In the genomic region with DNA sequence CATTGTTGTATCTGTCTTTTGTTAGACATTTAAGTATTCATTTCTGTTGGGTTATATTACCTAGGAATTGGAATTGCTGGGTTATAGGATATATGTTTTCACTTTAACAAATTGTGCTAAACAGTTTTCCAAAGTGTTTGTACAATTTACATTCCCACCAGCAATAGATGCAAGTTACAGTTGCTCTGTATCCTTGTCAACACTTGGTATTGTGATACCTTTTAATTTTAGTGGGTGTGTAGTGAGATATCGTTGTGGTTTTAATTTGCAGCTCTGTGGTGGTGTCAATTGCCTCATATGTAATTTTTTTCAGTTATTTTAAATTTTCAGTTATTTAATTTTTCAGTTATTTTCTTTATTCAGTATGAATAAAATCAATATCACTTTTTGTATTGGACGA, we compare ENCODE assay signal across 29 cellular contexts.
"Had no signal": no experiment of that assay in that cellular context is flagged by ENCODE, and none has a peak within 500 bp of the region (broad histone marks: within the 10 kb centered on the region; RNA-seq: fewer than 3 reads in every experiment).

No MANE protein-coding gene starts in this region.

- H3K27me3 Mint-ChIP-seq: stimulated activated memory B cell treated with anti-CD40 and anti-IgM and Interleukin-4, amounts not matched to agents 10 μg/mL and 1 μg/mL and 100 μg/mL, for 72 hours; stimulated activated naive B cell treated with anti-CD40 and anti-IgM and Interleukin-4, amounts not matched to agents 10 μg/mL and 1 μg/mL and 100 μg/mL, for 72 hours; stimulated activated naive CD8-positive, alpha-beta T cell treated with anti-CD3 and anti-CD28 coated beads, Interleukin-15, amount 100 ng/mL, for 72 hours; stimulated activated naive CD8-positive, alpha-beta T cell treated with anti-CD3 and anti-CD28 coated beads, Interleukin-15, Interleukin-2, amounts not matched to agents 100 ng/mL and 50 ng/mL, for 24 hours; type B pancreatic cell had no signal

- ATAC-seq: stimulated activated effector memory CD8-positive, alpha-beta T cell treated with anti-CD3 and anti-CD28 coated beads, Interleukin-12 subunit alpha, Interleukin-12 subunit beta, amount 100 ng/mL, for 72 hours; stimulated activated memory B cell treated with anti-CD40 and anti-IgM and Interleukin-4, amounts not matched to agents 10 μg/mL and 1 μg/mL and 100 μg/mL, for 72 hours; stimulated activated naive B cell treated with anti-CD40 and anti-IgM and Interleukin-4, amounts not matched to agents 10 μg/mL and 1 μg/mL and 100 μg/mL, for 72 hours; stimulated activated naive CD8-positive, alpha-beta T cell treated with anti-CD3 and anti-CD28 coated beads, Interleukin-15, amount 100 ng/mL, for 72 hours; stimulated activated naive CD8-positive, alpha-beta T cell treated with anti-CD3 and anti-CD28 coated beads, Interleukin-15, Interleukin-2, amounts not matched to agents 100 U/mL and 50 U/mL, for 24 hours; upper lobe of right lung had no signal

- H3K9me3 ChIP-seq: stomach, suprapubic skin, testis, thoracic aorta, thyroid gland, tibial artery, tibial nerve, transverse colon, upper lobe of left lung, upper lobe of right lung, uterus, vagina had no signal

- H3K27ac Mint-ChIP-seq: stimulated activated effector memory CD8-positive, alpha-beta T cell treated with anti-CD3 and anti-CD28 coated beads, Interleukin-12 subunit alpha, Interleukin-12 subunit beta, amount 100 ng/mL, for 72 hours; stimulated activated memory B cell treated with anti-CD40 and anti-IgM and Interleukin-4, amounts not matched to agents 10 μg/mL and 1 μg/mL and 100 μg/mL, for 72 hours; stimulated activated naive B cell treated with anti-CD40 and anti-IgM and Interleukin-4, amounts not matched to agents 10 μg/mL and 1 μg/mL and 100 μg/mL, for 72 hours; stimulated activated naive CD8-positive, alpha-beta T cell treated with anti-CD3 and anti-CD28 coated beads, Interleukin-15, amount 100 ng/mL, for 72 hours; stimulated activated naive CD8-positive, alpha-beta T cell treated with anti-CD3 and anti-CD28 coated beads, Interleukin-15, Interleukin-2, amounts not matched to agents 100 ng/mL and 50 ng/mL, for 24 hours; type B pancreatic cell had no signal

- H3K36me3 ChIP-seq: suprapubic skin, thoracic aorta, thyroid gland, tibial artery, tibial nerve, transverse colon, upper lobe of left lung, upper lobe of right lung, uterus, vagina had no signal

- H3K4me3 ChIP-seq: stomach, suprapubic skin, testis, thoracic aorta, thyroid gland, tibial artery, tibial nerve, transverse colon, upper lobe of left lung, upper lobe of right lung, uterus, vagina had no signal

- H3K36me3 Mint-ChIP-seq: stimulated activated effector memory CD8-positive, alpha-beta T cell treated with anti-CD3 and anti-CD28 coated beads, Interleukin-12 subunit alpha, Interleukin-12 subunit beta, amount 100 ng/mL, for 72 hours had no signal

- H3K4me1 ChIP-seq: stomach, suprapubic skin, testis, thyroid gland, tibial artery, tibial nerve, vagina had no signal

- DNase-seq: stimulated activated CD4-positive, alpha-beta T cell treated with anti-CD3 and anti-CD28 coated beads, Interleukin-2, amount 100 ng/mL, for 48 hours; stimulated activated CD4-positive, alpha-beta T cell treated with anti-CD3 and anti-CD28 coated beads, Interleukin-4, amount 100 ng/mL, for 1 hour; stimulated activated CD4-positive, alpha-beta T cell treated with anti-CD3 and anti-CD28 coated beads, Interleukin-4, amount 100 ng/mL, for 24 hours; stimulated activated CD4-positive, alpha-beta T cell treated with anti-CD3 and anti-CD28 coated beads, Interleukin-4, amount 100 ng/mL, for 4 hours; stimulated activated CD8-positive, alpha-beta memory T cell treated with anti-CD3 and anti-CD28 coated beads, Interleukin-4, amount 100 ng/mL, for 48 hours; stimulated activated naive B cell treated with anti-CD40 and anti-IgM and Interleukin-4, amounts not matched to agents 10 μg/mL and 1 μg/mL and 100 μg/mL, for 72 hours; stimulated activated naive CD4-positive, alpha-beta T cell; stimulated activated naive CD4-positive, alpha-beta T cell treated with Interleukin-2 at 50 U/mL for 16 hours; stimulated activated naive CD8-positive, alpha-beta T cell treated with anti-CD3 and anti-CD28 coated beads, Interleukin-15, amount 100 ng/mL, for 72 hours; stimulated activated naive CD8-positive, alpha-beta T cell treated with anti-CD3 and anti-CD28 coated beads, Interleukin-15, Interleukin-2, amounts not matched to agents 100 U/mL and 50 U/mL, for 24 hours; stomach; substantia nigra; testis; thyroid gland; tibial artery; transverse colon; trophoblast cell; upper lobe of left lung; upper lobe of right lung; uterus had no signal

- H3K9me3 Mint-ChIP-seq: stimulated activated memory B cell treated with anti-CD40 and anti-IgM and Interleukin-4, amounts not matched to agents 10 μg/mL and 1 μg/mL and 100 μg/mL, for 72 hours; stimulated activated naive CD8-positive, alpha-beta T cell treated with anti-CD3 and anti-CD28 coated beads, Interleukin-15, amount 100 ng/mL, for 72 hours; type B pancreatic cell had no signal

- H3K27ac ChIP-seq: stomach, suprapubic skin, testis, thoracic aorta, thyroid gland, tibial artery, tibial nerve, transverse colon, upper lobe of left lung, upper lobe of right lung, uterus, vagina had no signal

- H3K27me3 ChIP-seq: stomach, suprapubic skin, testis, thyroid gland, tibial artery, tibial nerve, transverse colon, upper lobe of left lung, upper lobe of right lung, uterus, vagina had no signal

- H3K4me3 Mint-ChIP-seq: stimulated activated effector memory CD8-positive, alpha-beta T cell treated with anti-CD3 and anti-CD28 coated beads, Interleukin-12 subunit alpha, Interleukin-12 subunit beta, amount 100 ng/mL, for 72 hours; stimulated activated memory B cell treated with anti-CD40 and anti-IgM and Interleukin-4, amounts not matched to agents 10 μg/mL and 1 μg/mL and 100 μg/mL, for 72 hours; stimulated activated naive B cell treated with anti-CD40 and anti-IgM and Interleukin-4, amounts not matched to agents 10 μg/mL and 1 μg/mL and 100 μg/mL, for 72 hours; stimulated activated naive CD8-positive, alpha-beta T cell treated with anti-CD3 and anti-CD28 coated beads, Interleukin-15, amount 100 ng/mL, for 72 hours; stimulated activated naive CD8-positive, alpha-beta T cell treated with anti-CD3 and anti-CD28 coated beads, Interleukin-15, Interleukin-2, amounts not matched to agents 100 ng/mL and 50 ng/mL, for 24 hours; type B pancreatic cell had no signal

- FAIRE-seq: urothelium cell line had no signal
